ENCODE assay signal across 18 cellular contexts in genomic region chr3:64002248-64002647, GRCh38. TPM values are rescaled to one million over a fixed set of nuclear protein-coding genes. Genes with fewer than 3 reads are reported as not detected.
DNase-seq lines count a peak whose midpoint lies in the region; ATAC-seq and TF ChIP-seq lines count a peak whose summit lies in the region.
"Had no signal": no experiment of that assay in that cellular context is flagged by ENCODE, and none has a peak within 500 bp of the region (broad histone marks: within the 10 kb centered on the region; RNA-seq: fewer than 3 reads in every experiment).

No MANE protein-coding gene starts in this region.

- H3K27me3 Mint-ChIP-seq in activated CD4-positive, alpha-beta memory T cell treated with anti-CD3 and anti-CD28 coated beads for 36 hours: no peaks in the 10 kb centered on the region
- H3K27me3 Mint-ChIP-seq in activated CD4-positive, alpha-beta memory T cell treated with anti-CD3 and anti-CD28 coated beads, Interleukin-2, amount 10 ng/mL, durations not matched to agents 7 days and 5 days: no peaks in the 10 kb centered on the region
- no peaks in the 10 kb centered on the region for H3K27me3 Mint-ChIP-seq in CD8-positive, alpha-beta T cell (ENCODE audit: low read depth)
- H3K27me3 Mint-ChIP-seq in activated naive CD8-positive, alpha-beta T cell: no peaks in the 10 kb centered on the region
- H3K27me3 Mint-ChIP-seq in nephron progenitor cell (ENCODE audit: low read depth, poor library complexity): no peaks in the 10 kb centered on the region

- H3K36me3 Mint-ChIP-seq in activated CD4-positive, alpha-beta memory T cell treated with anti-CD3 and anti-CD28 coated beads for 36 hours: peaks cover 35% of the 10 kb centered on the region
- H3K36me3 Mint-ChIP-seq in activated CD4-positive, alpha-beta memory T cell treated with anti-CD3 and anti-CD28 coated beads, Interleukin-2, amount 10 ng/mL, durations not matched to agents 7 days and 5 days (ENCODE audit: low read depth): peaks cover 39% of the 10 kb centered on the region
- H3K36me3 Mint-ChIP-seq in CD8-positive, alpha-beta T cell: peaks cover 52% of the 10 kb centered on the region
- H3K36me3 Mint-ChIP-seq in activated naive CD8-positive, alpha-beta T cell: peaks cover 6% of the 10 kb centered on the region
- peaks cover 30% of the 10 kb centered on the region for H3K36me3 Mint-ChIP-seq in nephron progenitor cell (ENCODE audit: low read depth)

- no peak overlapping the region for H3K27ac ChIP-seq in CD8-positive, alpha-beta T cell (ENCODE audit: low read depth, low read length)
- no peak overlapping the region for H3K27ac ChIP-seq in left ventricle myocardium inferior (replicated peaks)

- CTCF ChIA-PET in activated CD4-positive, alpha-beta memory T cell treated with anti-CD3 and anti-CD28 coated beads for 36 hours (lab: Charles Lee): no interaction called here
- CTCF ChIA-PET in activated CD4-positive, alpha-beta memory T cell treated with anti-CD3 and anti-CD28 coated beads, Interleukin-2, amount 10 ng/mL, durations not matched to agents 7 days and 5 days (lab: Charles Lee): interaction anchor here (1.9 kb wide), 1 partner anchor 10 kb away, joined by 10 read pairs; no protein-coding TSS in a partner anchor
- CTCF ChIA-PET in CD8-positive, alpha-beta T cell (lab: Charles Lee): interaction anchor here (1.1 to 2.5 kb wide), 2 partner anchors 8 to 16 kb away, joined by 3 to 16 read pairs; no protein-coding TSS in a partner anchor

- H3K9me3 Mint-ChIP-seq in activated CD4-positive, alpha-beta memory T cell treated with anti-CD3 and anti-CD28 coated beads for 36 hours: no peaks in the 10 kb centered on the region
- H3K9me3 Mint-ChIP-seq in activated CD4-positive, alpha-beta memory T cell treated with anti-CD3 and anti-CD28 coated beads, Interleukin-2, amount 10 ng/mL, durations not matched to agents 7 days and 5 days: no peaks in the 10 kb centered on the region
- no peaks in the 10 kb centered on the region for H3K9me3 Mint-ChIP-seq in CD8-positive, alpha-beta T cell
- no peaks in the 10 kb centered on the region for H3K9me3 Mint-ChIP-seq in activated naive CD8-positive, alpha-beta T cell (ENCODE audit: low read depth)
- H3K9me3 Mint-ChIP-seq in nephron progenitor cell: no peaks in the 10 kb centered on the region
- H3K9me3 Mint-ChIP-seq: CD14-positive monocyte had no signal

- H3K4me3 ChIP-seq in CD8-positive, alpha-beta T cell (ENCODE audit: low read depth, low read length): no peak overlapping the region
- no peak overlapping the region for H3K4me3 ChIP-seq in left ventricle myocardium inferior
- H3K4me3 ChIP-seq: K562 had no signal

- H3K36me3 ChIP-seq in CD8-positive, alpha-beta T cell (ENCODE audit: insufficient read depth, low read length): peaks cover 72% of the 10 kb centered on the region
- H3K36me3 ChIP-seq in left ventricle myocardium inferior: peaks cover 66% of the 10 kb centered on the region

- H3K4me1 Mint-ChIP-seq in activated CD4-positive, alpha-beta memory T cell treated with anti-CD3 and anti-CD28 coated beads for 36 hours (ENCODE audit: low read depth): peaks cover 9% of the 10 kb centered on the region
- H3K4me1 Mint-ChIP-seq in activated CD4-positive, alpha-beta memory T cell treated with anti-CD3 and anti-CD28 coated beads, Interleukin-2, amount 10 ng/mL, durations not matched to agents 7 days and 5 days: peaks cover 4% of the 10 kb centered on the region
- H3K4me1 Mint-ChIP-seq in CD8-positive, alpha-beta T cell (ENCODE audit: low read depth): peaks cover 22% of the 10 kb centered on the region
- H3K4me1 Mint-ChIP-seq in activated naive CD8-positive, alpha-beta T cell (ENCODE audit: low read depth): peaks cover 21% of the 10 kb centered on the region
- peaks cover 24% of the 10 kb centered on the region for H3K4me1 Mint-ChIP-seq in nephron progenitor cell
- H3K4me1 Mint-ChIP-seq: CD14-positive monocyte had no signal

- H3K4me1 ChIP-seq in CD8-positive, alpha-beta T cell (ENCODE audit: insufficient read depth, low read length): no peaks in the 10 kb centered on the region
- H3K4me1 ChIP-seq in left ventricle myocardium inferior: peaks cover 27% of the 10 kb centered on the region

- intact Hi-C loops in activated CD4-positive, alpha-beta memory T cell treated with anti-CD3 and anti-CD28 coated beads for 36 hours (cut with micrococcal nuclease): no loop called here
- intact Hi-C loops in CD8-positive, alpha-beta T cell (cut with DNase I, micrococcal nuclease): no loop called here
- intact Hi-C loops in left ventricle myocardium inferior (cut with micrococcal nuclease): no loop called here

- H3K27ac Mint-ChIP-seq in activated CD4-positive, alpha-beta memory T cell treated with anti-CD3 and anti-CD28 coated beads for 36 hours: peak overlapping the region; percentile 35
- H3K27ac Mint-ChIP-seq in activated CD4-positive, alpha-beta memory T cell treated with anti-CD3 and anti-CD28 coated beads, Interleukin-2, amount 10 ng/mL, durations not matched to agents 7 days and 5 days: no peak overlapping the region
- peak overlapping the region; percentile 37 for H3K27ac Mint-ChIP-seq in CD8-positive, alpha-beta T cell
- peak overlapping the region; percentile 84 for H3K27ac Mint-ChIP-seq in activated naive CD8-positive, alpha-beta T cell
- H3K27ac Mint-ChIP-seq in nephron progenitor cell: peak overlapping the region; percentile 7

- H3K4me3 Mint-ChIP-seq in activated CD4-positive, alpha-beta memory T cell treated with anti-CD3 and anti-CD28 coated beads for 36 hours: no peak overlapping the region
- no peak overlapping the region for H3K4me3 Mint-ChIP-seq in activated CD4-positive, alpha-beta memory T cell treated with anti-CD3 and anti-CD28 coated beads, Interleukin-2, amount 10 ng/mL, durations not matched to agents 7 days and 5 days
- no peak overlapping the region for H3K4me3 Mint-ChIP-seq in CD8-positive, alpha-beta T cell
- no peak overlapping the region for H3K4me3 Mint-ChIP-seq in activated naive CD8-positive, alpha-beta T cell
- H3K4me3 Mint-ChIP-seq in nephron progenitor cell: no peak overlapping the region
- H3K4me3 Mint-ChIP-seq: CD14-positive monocyte had no signal

- no peak for ATAC-seq in CD8-positive, alpha-beta T cell
- ATAC-seq: K562, Right ventricle myocardium inferior had no signal

- no peak for DNase-seq in activated CD4-positive, alpha-beta memory T cell treated with anti-CD3 and anti-CD28 coated beads for 36 hours
- no peak for DNase-seq in activated CD4-positive, alpha-beta memory T cell treated with anti-CD3 and anti-CD28 coated beads, Interleukin-2, amount 10 ng/mL, durations not matched to agents 7 days and 5 days
- DNase-seq in CD8-positive, alpha-beta T cell: no peak
- DNase-seq in nephron progenitor cell (no peak), H4 (ENCODE audit: low spot score) (no peak), hippocampal formation (lab: John Stamatoyannopoulos, UW) (no peak), left ventricle myocardium inferior (no peak)
- DNase-seq: 8988T, Calu3, GF-D8, GOT3, NCI-H1105, NCI-H2081, NCI-H748 treated with DMSO at 0.1 percent for 48 hours had no signal

- H3K27me3 ChIP-seq in CD8-positive, alpha-beta T cell (ENCODE audit: insufficient read depth, low read length): no peaks in the 10 kb centered on the region
- no peaks in the 10 kb centered on the region for H3K27me3 ChIP-seq in left ventricle myocardium inferior (ENCODE audit: low read depth)

- TF ChIP-seq CTCF in CD8-positive, alpha-beta T cell (IDR thresholded peaks at IDR 0.05): no peak
- no peak for TF ChIP-seq CTCF in nephron progenitor cell (IDR thresholded peaks at IDR 0.05)
- TF ChIP-seq CTCF in left ventricle myocardium inferior (IDR thresholded peaks at IDR 0.05; ENCODE audit: borderline replicate concordance): no peak

- no peaks in the 10 kb centered on the region for H3K9me3 ChIP-seq in CD8-positive, alpha-beta T cell (ENCODE audit: low read length)
- no peaks in the 10 kb centered on the region for H3K9me3 ChIP-seq in left ventricle myocardium inferior (replicated peaks)

- POLR2A ChIA-PET in activated CD4-positive, alpha-beta memory T cell treated with anti-CD3 and anti-CD28 coated beads for 36 hours (lab: Charles Lee): no interaction called here
- POLR2A ChIA-PET in activated CD4-positive, alpha-beta memory T cell treated with anti-CD3 and anti-CD28 coated beads, Interleukin-2, amount 10 ng/mL, durations not matched to agents 7 days and 5 days (lab: Charles Lee): interaction anchor here (1.3 to 1.4 kb wide), 2 partner anchors 10 to 24 kb away, joined by 3 to 4 read pairs; no protein-coding TSS in a partner anchor
- POLR2A ChIA-PET in CD8-positive, alpha-beta T cell (lab: Charles Lee): interaction anchor here (2.6 kb wide), 1 partner anchor 34 kb away, joined by 10 read pairs; no protein-coding TSS in a partner anchor

RNA-seq across cellular contexts. Expression of gene PSMD6, which starts 21.0 kb away (rescaled TPM):
- 100 to 1,000 TPM; 104 to 109 TPM for total RNA-seq in activated CD4-positive, alpha-beta memory T cell treated with anti-CD3 and anti-CD28 coated beads for 36 hours
- total RNA-seq in activated CD4-positive, alpha-beta memory T cell treated with anti-CD3 and anti-CD28 coated beads, Interleukin-2, amount 10 ng/mL, durations not matched to agents 7 days and 5 days: 10 to 100 TPM; 82.1 to 82.9 TPM
- 100 to 1,000 TPM; 134 to 138 TPM for total RNA-seq in CD8-positive, alpha-beta T cell
- total RNA-seq in H4 (2014; rRNA removed; shearing (Covaris generic)): 102 and 104 TPM in 2 replicates
- total RNA-seq in left ventricle myocardium inferior: 78.3 TPM
